In the genomic region with DNA sequence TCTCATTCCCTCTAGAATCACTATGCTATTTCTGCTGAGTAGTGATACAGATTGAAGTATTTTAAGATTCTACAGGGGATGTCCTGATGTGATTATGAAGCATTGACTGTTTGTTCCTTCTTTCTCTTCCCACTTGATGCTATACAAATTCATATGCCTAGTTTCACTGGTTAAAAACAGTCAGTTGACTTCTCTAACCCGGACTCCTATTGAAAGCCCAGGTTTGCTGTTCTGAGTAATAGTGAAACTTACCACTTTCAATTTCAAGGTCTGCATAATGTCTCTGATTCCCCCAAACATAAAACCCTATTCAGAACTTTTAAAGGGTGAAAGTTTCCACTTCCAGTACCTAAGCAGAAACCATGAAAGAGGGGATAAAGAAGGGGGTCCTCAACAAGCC, we compare ENCODE assay signal across 13 cellular contexts.
DNase-seq lines count a peak whose midpoint lies in the region; ATAC-seq, FAIRE-seq and TF ChIP-seq lines count a peak whose summit lies in the region.
"Had no signal": no experiment of that assay in that cellular context is flagged by ENCODE, and none has a peak within 500 bp of the region (broad histone marks: within the 10 kb centered on the region; RNA-seq: fewer than 3 reads in every experiment).

No MANE protein-coding gene starts in this region.

- no peak overlapping the region for H3K4me3 Mint-ChIP-seq in activated T-helper 2 cell treated with anti-CD3 and anti-CD28 coated beads, Interferon-gamma antibody, Interleukin-2, Interleukin-4, amounts not matched to agents 10 μg/mL and 5 μg/mL and 100 μg/mL, durations not matched to agents 14 hours and 24 hours and 36 hours (ENCODE audit: low read depth)
- H3K4me3 Mint-ChIP-seq: activated CD4-positive, alpha-beta T cell treated with anti-CD3 and anti-CD28 coated beads for 36 hours; naive thymus-derived CD4-positive, alpha-beta T cell; stimulated activated naive CD8-positive, alpha-beta T cell treated with anti-CD3 and anti-CD28 coated beads, Interleukin-15, Interleukin-2, amounts not matched to agents 100 ng/mL and 50 ng/mL, for 24 hours had no signal

- FAIRE-seq in kidney (lab: Jason Lieb, UNC): no peak

- peak; percentile 19 for DNase-seq in GM10248 (ENCODE audit: extremely low spot score)
- DNase-seq in activated T-helper 2 cell treated with anti-CD3 and anti-CD28 coated beads, Interferon-gamma antibody, Interleukin-2, Interleukin-4, amounts not matched to agents 10 μg/mL and 5 μg/mL and 100 μg/mL, durations not matched to agents 14 hours and 24 hours and 36 hours (ENCODE audit: low spot score): no peak
- DNase-seq in C1 segment of cervical spinal cord (lab: John Stamatoyannopoulos, UW): no peak
- no peak for DNase-seq in mesendoderm
- no peak for DNase-seq in kidney
- DNase-seq: activated CD4-positive, alpha-beta T cell treated with anti-CD3 and anti-CD28 coated beads for 36 hours; naive thymus-derived CD4-positive, alpha-beta T cell; NCI-H2081 treated with DMSO at 0.1 percent for 48 hours; SIG-M5 had no signal

- no peaks in the 10 kb centered on the region for H3K36me3 Mint-ChIP-seq in activated T-helper 2 cell treated with anti-CD3 and anti-CD28 coated beads, Interferon-gamma antibody, Interleukin-2, Interleukin-4, amounts not matched to agents 10 μg/mL and 5 μg/mL and 100 μg/mL, durations not matched to agents 14 hours and 24 hours and 36 hours (ENCODE audit: low read depth)
- H3K36me3 Mint-ChIP-seq: naive thymus-derived CD4-positive, alpha-beta T cell had no signal

- H3K27ac ChIP-seq in mesendoderm (ENCODE audit: low read depth, low read length) (no peak overlapping the region), kidney (ENCODE audit: low read depth in 2 of 2, low read length in 2 of 2) (no peak overlapping the region)

- H3K4me1 Mint-ChIP-seq in activated T-helper 2 cell treated with anti-CD3 and anti-CD28 coated beads, Interferon-gamma antibody, Interleukin-2, Interleukin-4, amounts not matched to agents 10 μg/mL and 5 μg/mL and 100 μg/mL, durations not matched to agents 14 hours and 24 hours and 36 hours (ENCODE audit: low read depth): no peaks in the 10 kb centered on the region
- H3K4me1 Mint-ChIP-seq: activated CD4-positive, alpha-beta T cell treated with anti-CD3 and anti-CD28 coated beads for 36 hours; naive thymus-derived CD4-positive, alpha-beta T cell had no signal

- no peaks in the 10 kb centered on the region for H3K27me3 Mint-ChIP-seq in activated T-helper 2 cell treated with anti-CD3 and anti-CD28 coated beads, Interferon-gamma antibody, Interleukin-2, Interleukin-4, amounts not matched to agents 10 μg/mL and 5 μg/mL and 100 μg/mL, durations not matched to agents 14 hours and 24 hours and 36 hours (ENCODE audit: low read depth)
- H3K27me3 Mint-ChIP-seq: activated CD4-positive, alpha-beta T cell treated with anti-CD3 and anti-CD28 coated beads for 36 hours; naive thymus-derived CD4-positive, alpha-beta T cell; stimulated activated naive CD8-positive, alpha-beta T cell treated with anti-CD3 and anti-CD28 coated beads, Interleukin-15, Interleukin-2, amounts not matched to agents 100 ng/mL and 50 ng/mL, for 24 hours had no signal

- no peak overlapping the region for H3K4me3 ChIP-seq in mesendoderm (ENCODE audit: low read length)
- H3K4me3 ChIP-seq in kidney (ENCODE audit: low read length in 2 of 2): no peak overlapping the region

- CTCF ChIA-PET in GM10248 (lab: Yijun Ruan, JAX): no interaction called here

- ATAC-seq in GM19324 (IDR thresholded peaks at IDR 0.05; ENCODE audit: low FRiP score, unreplicated experiment) (peak; percentile 60), HG02678 (IDR thresholded peaks at IDR 0.05; ENCODE audit: unreplicated experiment) (peak; percentile 97), HG03457 (IDR thresholded peaks at IDR 0.05; ENCODE audit: unreplicated experiment) (peak; percentile 99)
- ATAC-seq: activated CD4-positive, alpha-beta T cell treated with anti-CD3 and anti-CD28 coated beads for 36 hours; naive thymus-derived CD4-positive, alpha-beta T cell had no signal

- H3K27me3 ChIP-seq in mesendoderm (ENCODE audit: insufficient read depth, low read length, poor library complexity): no peaks in the 10 kb centered on the region

- H3K36me3 ChIP-seq in mesendoderm (ENCODE audit: control insufficient read depth, insufficient read depth, low read length) (no peaks in the 10 kb centered on the region), kidney (ENCODE audit: control insufficient read depth in 1 of 2, insufficient read depth in 2 of 2, low read length in 2 of 2) (no peaks in the 10 kb centered on the region)

- no peak overlapping the region for H4K5ac ChIP-seq in mesendoderm (ENCODE audit: low read length)

- no peak for TF ChIP-seq CTCF in GM10248 (IDR thresholded peaks at IDR 0.05; ENCODE audit: control extremely low read depth, extremely low read depth, low read depth, missing control alignments)
- TF ChIP-seq CTCF in kidney (IDR thresholded peaks at IDR 0.05; ENCODE audit: borderline replicate concordance, extremely low read depth, insufficient read depth): no peak

- H3K79me2 ChIP-seq in mesendoderm (ENCODE audit: control insufficient read depth, insufficient read depth, low read length): no peaks in the 10 kb centered on the region

- H3K9me3 Mint-ChIP-seq in activated T-helper 2 cell treated with anti-CD3 and anti-CD28 coated beads, Interferon-gamma antibody, Interleukin-2, Interleukin-4, amounts not matched to agents 10 μg/mL and 5 μg/mL and 100 μg/mL, durations not matched to agents 14 hours and 24 hours and 36 hours: no peaks in the 10 kb centered on the region

- H3K4me2 ChIP-seq in mesendoderm (ENCODE audit: low read length): no peak overlapping the region

- H2BK5ac ChIP-seq in mesendoderm (ENCODE audit: low read length): no peak overlapping the region

- no peak overlapping the region for H2AK5ac ChIP-seq in mesendoderm (ENCODE audit: low read length)

- H2BK15ac ChIP-seq in mesendoderm (replicated peaks; ENCODE audit: low read depth): no peak overlapping the region

- H3K9ac ChIP-seq in mesendoderm (ENCODE audit: low read length) (no peak overlapping the region), kidney (ENCODE audit: low read length in 2 of 2) (no peak overlapping the region)

- H3K9me3 ChIP-seq in kidney (ENCODE audit: control insufficient read depth in 1 of 2, low read length in 2 of 2): no peaks in the 10 kb centered on the region

- H3K4me1 ChIP-seq in mesendoderm (ENCODE audit: control insufficient read depth, low read depth, low read length): no peaks in the 10 kb centered on the region
- H3K4me1 ChIP-seq in kidney (ENCODE audit: control insufficient read depth in 1 of 2, insufficient read depth in 1 of 2, low read depth in 1 of 2, low read length in 2 of 2): no peaks in the 10 kb centered on the region

- POLR2A ChIA-PET in GM10248 (lab: Yijun Ruan, JAX): no interaction called here

- H3K56ac ChIP-seq in mesendoderm (ENCODE audit: low read length): no peak overlapping the region

- H4K8ac ChIP-seq in mesendoderm (ENCODE audit: low read depth, low read length): no peak overlapping the region

- H2BK120ac ChIP-seq in mesendoderm (ENCODE audit: low read depth, low read length): no peak overlapping the region

- intact Hi-C loops in activated T-helper 2 cell treated with anti-CD3 and anti-CD28 coated beads, Interferon-gamma antibody, Interleukin-2, Interleukin-4, amounts not matched to agents 10 μg/mL and 5 μg/mL and 100 μg/mL, durations not matched to agents 14 hours and 24 hours and 36 hours (cut with micrococcal nuclease): no loop called here
- intact Hi-C loops in kidney (cut with DNase I): no loop called here

- H3K18ac ChIP-seq in mesendoderm (ENCODE audit: low read length): no peak overlapping the region

- H3K79me1 ChIP-seq in mesendoderm (ENCODE audit: low read length): no peaks in the 10 kb centered on the region

- no peak overlapping the region for H3K4ac ChIP-seq in mesendoderm (ENCODE audit: low read depth, low read length)

- WGBS in mesendoderm (ENCODE audit: extremely low coverage, insufficient coverage, low lambda C conversion rate): no CpG with 5 or more reads among the region's 1 CpG

- H3K23ac ChIP-seq in mesendoderm (ENCODE audit: low read length): no peak overlapping the region

- H3K27ac Mint-ChIP-seq in activated T-helper 2 cell treated with anti-CD3 and anti-CD28 coated beads, Interferon-gamma antibody, Interleukin-2, Interleukin-4, amounts not matched to agents 10 μg/mL and 5 μg/mL and 100 μg/mL, durations not matched to agents 14 hours and 24 hours and 36 hours: no peak overlapping the region
- H3K27ac Mint-ChIP-seq: activated CD4-positive, alpha-beta T cell treated with anti-CD3 and anti-CD28 coated beads for 36 hours; naive thymus-derived CD4-positive, alpha-beta T cell; stimulated activated naive CD8-positive, alpha-beta T cell treated with anti-CD3 and anti-CD28 coated beads, Interleukin-15, Interleukin-2, amounts not matched to agents 100 ng/mL and 50 ng/mL, for 24 hours had no signal
